32 cellular contexts compared by ENCODE assay signal in the genomic region with DNA sequence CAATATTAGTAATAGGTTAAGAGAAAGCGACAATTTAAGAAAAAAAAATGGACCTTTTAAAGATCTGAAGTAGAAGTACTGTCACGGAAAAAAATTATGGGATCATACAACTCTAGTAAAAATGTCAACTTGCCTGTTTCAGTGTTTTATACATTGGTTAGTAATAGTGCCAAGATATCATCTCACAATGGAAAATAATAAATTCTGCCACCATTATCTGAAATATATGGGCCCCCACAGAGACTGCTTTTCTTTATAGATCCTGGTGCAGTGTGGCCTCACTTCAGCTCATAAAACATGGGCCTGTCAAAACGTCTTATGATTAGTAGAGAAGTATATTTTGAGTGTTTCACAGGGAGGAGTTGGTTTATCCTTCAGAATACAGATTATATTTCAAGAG.
"Had no signal": no experiment of that assay in that cellular context is flagged by ENCODE, and none has a peak within 500 bp of the region (broad histone marks: within the 10 kb centered on the region; RNA-seq: fewer than 3 reads in every experiment).

No MANE protein-coding gene starts in this region.

- H3K9me3 ChIP-seq: adrenal gland, body of pancreas had no signal

- FAIRE-seq: astrocyte, bronchial epithelial cell had no signal

- H3K27ac ChIP-seq: adrenal gland, ascending aorta, body of pancreas, brain microvascular endothelial cell, breast epithelium, cardiac muscle cell had no signal

- H3K4me3 ChIP-seq: adrenal gland, ascending aorta, body of pancreas, breast epithelium, cardiac muscle cell had no signal

- H3K36me3 ChIP-seq: adrenal gland, ascending aorta, brain microvascular endothelial cell, breast epithelium, cardiac muscle cell had no signal

- DNase-seq: activated effector memory CD4-positive, alpha-beta T cell treated with anti-CD3 and anti-CD28 coated beads, Interleukin-2, amount 50 U/mL, for 16 hours; activated effector memory CD4-positive, alpha-beta T cell treated with Interleukin-2 at 50 U/mL for 16 hours; activated gamma-delta T cell; activated gamma-delta T cell treated with Interleukin-2 at 50 U/mL for 16 hours; activated naive CD4-positive, alpha-beta T cell; activated naive CD4-positive, alpha-beta T cell treated with anti-CD3 and anti-CD28 coated beads for 36 hours; activated naive CD4-positive, alpha-beta T cell treated with anti-CD3 and anti-CD28 coated beads, Interleukin-2, amount 10 ng/mL, durations not matched to agents 7 days and 5 days; activated naive CD4-positive, alpha-beta T cell treated with anti-CD3 and anti-CD28 coated beads, Interleukin-2, amount 50 U/mL, for 16 hours; activated naive CD4-positive, alpha-beta T cell treated with Interleukin-2 at 50 U/mL for 16 hours; activated naive CD8-positive, alpha-beta T cell treated with anti-CD3 and anti-CD28 coated beads for 36 hours; activated naive CD8-positive, alpha-beta T cell treated with anti-CD3 and anti-CD28 coated beads, Interleukin-2, amount 10 ng/mL, durations not matched to agents 7 days and 5 days; activated naive CD8-positive, alpha-beta T cell treated with anti-CD3 and anti-CD28 coated beads, Interleukin-2, amount 50 U/mL, for 24 hours; activated T-cell treated with anti-CD3 and anti-CD28 coated beads, Interleukin-2, amount 50 U/mL, for 1 hour; activated T-cell treated with anti-CD3 and anti-CD28 coated beads, Interleukin-2, amount 50 U/mL, for 24 hours; activated T-cell treated with anti-CD3 and anti-CD28 coated beads, Interleukin-2, amount 50 U/mL, for 4 hours; activated T-cell treated with anti-CD3 and anti-CD28 coated beads, Interleukin-2, amount 50 U/mL, for 48 hours; activated T-cell treated with anti-CD3 and anti-CD28 coated beads, Interleukin-2, amount 50 U/mL, for 72 hours; adrenal gland; amniotic stem cell; amygdala; anterior cingulate cortex; aorta; body of pancreas; brain microvascular endothelial cell; caudate nucleus; central memory CD4-positive, alpha-beta T cell; cerebellar nuclear complex had no signal

- H3K27me3 ChIP-seq: adrenal gland, ascending aorta, body of pancreas, brain microvascular endothelial cell, breast epithelium, cardiac muscle cell had no signal
